In genomic region chr1:14301704-14302024, GRCh38 we compare ENCODE assay signal across 24 cellular contexts.
DNase-seq lines count a peak whose midpoint lies in the region; ATAC-seq, FAIRE-seq and TF ChIP-seq lines count a peak whose summit lies in the region.
"Had no signal": no experiment of that assay in that cellular context is flagged by ENCODE, and none has a peak within 500 bp of the region (broad histone marks: within the 10 kb centered on the region; RNA-seq: fewer than 3 reads in every experiment).

No MANE protein-coding gene starts in this region.

- no peaks in the 10 kb centered on the region for H3K4me1 ChIP-seq in breast epithelium
- H3K4me1 ChIP-seq in esophagus (ENCODE audit: control insufficient read depth in 2 of 2, insufficient read depth in 2 of 2, low read length in 1 of 2), result peaks cover 0 to 4% of the 10 kb centered on the region in 2 donors
- H3K4me1 ChIP-seq in keratinocyte (ENCODE audit: control insufficient read depth, extremely low read depth, insufficient read depth, low read length), result peaks cover 23% of the 10 kb centered on the region
- peaks cover 56% of the 10 kb centered on the region for H3K4me1 ChIP-seq in vagina
- no peaks in the 10 kb centered on the region for H3K4me1 ChIP-seq in aorta (ENCODE audit: control insufficient read depth in 1 of 2, insufficient read depth in 2 of 2, low read length in 2 of 2)
- H3K4me1 ChIP-seq: A549; BLaER1 treated with 17β-estradiol and CSF1 and Interleukin-3, amounts not matched to agents 10 nM and 100 nM; Caco-2 had no signal

- ATAC-seq in HG03196 (IDR thresholded peaks at IDR 0.05; ENCODE audit: unreplicated experiment), result no peak
- no peak for ATAC-seq in aorta (ENCODE audit: low FRiP score)
- ATAC-seq in GM21576 (IDR thresholded peaks at IDR 0.05; ENCODE audit: unreplicated experiment), result no peak
- ATAC-seq: A549; CD8-positive, alpha-beta T cell had no signal

- no peak for FAIRE-seq in keratinocyte (lab: Jason Lieb, UNC)
- FAIRE-seq: A549, D721Med, G401.6, GM12891, GM18507 had no signal

- TF ChIP-seq CTCF in MCF 10A (IDR thresholded peaks at IDR 0.05; ENCODE audit: unreplicated experiment) (no peak), breast epithelium (IDR thresholded peaks at IDR 0.05) (no peak), keratinocyte (optimal IDR thresholded peaks at IDR 0.05 in 1 of 3, IDR thresholded peaks at IDR 0.05 in 1 of 3, conservative IDR thresholded peaks at IDR 0.05 in 1 of 3; ENCODE audit: extremely low read depth in 1 of 3, insufficient read depth in 2 of 3, low read length in 3 of 3) (no peak), vagina (IDR thresholded peaks at IDR 0.05) (no peak)

- TF ChIP-seq POLR2A in breast epithelium (IDR thresholded peaks at IDR 0.05) (no peak), vagina (IDR thresholded peaks at IDR 0.05) (no peak)

- peaks cover 49% of the 10 kb centered on the region for H3K4me1 Mint-ChIP-seq in MCF 10A (ENCODE audit: insufficient read depth, unreplicated experiment)
- H3K4me1 Mint-ChIP-seq: B cell had no signal

- H3K27me3 ChIP-seq in breast epithelium (no peaks in the 10 kb centered on the region), esophagus (ENCODE audit: control insufficient read depth in 1 of 2, insufficient read depth in 2 of 2, low read length in 2 of 2) (no peaks in the 10 kb centered on the region), keratinocyte (ENCODE audit: control insufficient read depth, extremely low read depth, insufficient read depth, low read length) (no peaks in the 10 kb centered on the region), vagina (no peaks in the 10 kb centered on the region), aorta (ENCODE audit: control insufficient read depth in 1 of 2, insufficient read depth in 2 of 2, low read length in 1 of 2) (peaks cover 0 to 2% of the 10 kb centered on the region in 2 donors)
- H3K27me3 ChIP-seq: BLaER1 treated with 17β-estradiol and CSF1 and Interleukin-3, amounts not matched to agents 10 nM and 100 nM had no signal

- H3K9ac ChIP-seq in keratinocyte (ENCODE audit: control insufficient read depth, extremely low read depth, insufficient read depth, low read length), result no peak overlapping the region
- H3K9ac ChIP-seq: BLaER1 treated with 17β-estradiol and CSF1 and Interleukin-3, amounts not matched to agents 10 nM and 100 nM had no signal

- no peaks in the 10 kb centered on the region for H3K9me1 ChIP-seq in keratinocyte (ENCODE audit: control insufficient read depth, extremely low read depth, insufficient read depth, low read length)

- H3K79me2 ChIP-seq in keratinocyte (ENCODE audit: control insufficient read depth, insufficient read depth, low read length), result no peaks in the 10 kb centered on the region

- WGBS in esophagus, 2 donors, result 64 to 72% methylated on average over 4 of the region's 4 CpGs
- 80 to 82% methylated on average over 4 of the region's 4 CpGs for WGBS in aorta, 2 donors

- H3K36me3 ChIP-seq in breast epithelium, result no peaks in the 10 kb centered on the region
- no peaks in the 10 kb centered on the region for H3K36me3 ChIP-seq in esophagus (ENCODE audit: control insufficient read depth in 2 of 2, insufficient read depth in 2 of 2, low read length in 1 of 2)
- H3K36me3 ChIP-seq in keratinocyte (ENCODE audit: control insufficient read depth in 2 of 2, extremely low read depth in 1 of 2, insufficient read depth in 2 of 2, low read length in 2 of 2), result no peaks in the 10 kb centered on the region
- H3K36me3 ChIP-seq in vagina, result no peaks in the 10 kb centered on the region
- H3K36me3 ChIP-seq in aorta (ENCODE audit: control insufficient read depth in 1 of 2, insufficient read depth in 2 of 2, low read length in 1 of 2), result no peaks in the 10 kb centered on the region
- H3K36me3 ChIP-seq: BLaER1 treated with 17β-estradiol and CSF1 and Interleukin-3, amounts not matched to agents 10 nM and 100 nM had no signal

- no peaks in the 10 kb centered on the region for H3K9me3 Mint-ChIP-seq in MCF 10A (ENCODE audit: unreplicated experiment)
- H3K9me3 Mint-ChIP-seq: CD4-positive, alpha-beta T cell; CD8-positive, alpha-beta T cell had no signal

- no peaks in the 10 kb centered on the region for H3K27me3 Mint-ChIP-seq in MCF 10A (ENCODE audit: insufficient read depth, unreplicated experiment)

- intact Hi-C loops in MCF 10A (cut with micrococcal nuclease) (no loop called here), breast epithelium (cut with DNase I; ENCODE audit: low total_unique reads) (no loop called here), vagina (cut with DNase I) (no loop called here), aorta (cut with DNase I) (no loop called here)

- H3K36me3 Mint-ChIP-seq in MCF 10A (ENCODE audit: insufficient read depth, unreplicated experiment), result no peaks in the 10 kb centered on the region
- H3K36me3 Mint-ChIP-seq: CD8-positive, alpha-beta T cell had no signal

- H3K9me3 ChIP-seq in breast epithelium (no peaks in the 10 kb centered on the region), esophagus (ENCODE audit: control insufficient read depth in 2 of 2, insufficient read depth in 1 of 2, low read depth in 1 of 2, low read length in 1 of 2) (no peaks in the 10 kb centered on the region), keratinocyte (ENCODE audit: control insufficient read depth, low read depth, low read length) (no peaks in the 10 kb centered on the region), vagina (no peaks in the 10 kb centered on the region), aorta (ENCODE audit: control insufficient read depth, low read length) (no peaks in the 10 kb centered on the region)
- H3K9me3 ChIP-seq: A549; BLaER1 treated with 17β-estradiol and CSF1 and Interleukin-3, amounts not matched to agents 10 nM and 100 nM; Caco-2 had no signal

- H3K4me2 ChIP-seq in keratinocyte (ENCODE audit: control insufficient read depth, extremely low read depth, insufficient read depth, low read depth, low read length), result peak overlapping the region; percentile 49
- H3K4me2 ChIP-seq: A549; BLaER1 treated with 17β-estradiol and CSF1 and Interleukin-3, amounts not matched to agents 10 nM and 100 nM had no signal

- DNase-seq in MCF 10A (ENCODE audit: unreplicated experiment), result no peak
- DNase-seq in breast epithelium (ENCODE audit: low spot score in 2 of 2), result no peak
- no peak for DNase-seq in keratinocyte (ENCODE audit: low read depth, low spot score)
- DNase-seq in vagina (ENCODE audit: extremely low spot score in 2 of 2), result no peak
- no peak for DNase-seq in aorta
- DNase-seq: AML-193; Caco-2; Calu3; CD4-positive, alpha-beta T cell; CD8-positive, alpha-beta T cell; DMS79 treated with DMSO at 0.1 percent for 48 hours; GF-D8 had no signal

- POLR2A ChIA-PET in MCF 10A (lab: Yijun Ruan, JAX), result interaction anchor here (1.1 kb wide), 1 partner anchor 161 kb away, joined by 3 read pairs; no protein-coding TSS in a partner anchor

- no peak overlapping the region for H3K27ac ChIP-seq in breast epithelium
- H3K27ac ChIP-seq in esophagus (ENCODE audit: low read depth in 2 of 2, low read length in 1 of 2), result peak overlapping the region; percentile 87 to 89
- H3K27ac ChIP-seq in keratinocyte (ENCODE audit: control insufficient read depth, insufficient read depth, low read length), result no peak overlapping the region
- peak overlapping the region; percentile 30 for H3K27ac ChIP-seq in vagina
- no peak overlapping the region for H3K27ac ChIP-seq in aorta (ENCODE audit: low read depth in 1 of 2, low read length in 2 of 2)
- H3K27ac ChIP-seq: 22Rv1; A549; BLaER1 treated with 17β-estradiol and CSF1 and Interleukin-3, amounts not matched to agents 10 nM and 100 nM; C4-2B had no signal

- H3K27ac Mint-ChIP-seq in MCF 10A (ENCODE audit: low read depth, unreplicated experiment), result peak overlapping the region; percentile 76
- H3K27ac Mint-ChIP-seq: B cell; CD4-positive, alpha-beta T cell; CD8-positive, alpha-beta T cell had no signal

- CTCF ChIA-PET in MCF 10A (lab: Yijun Ruan, JAX), result interaction anchor here (1.8 kb wide), 1 partner anchor 188 kb away, joined by 4 read pairs; no protein-coding TSS in a partner anchor

- dilution Hi-C loops in keratinocyte (cut with MboI; ENCODE audit: extremely low pct_ligation_motif_present, low sequenced_read_pairs), result no loop called here

- no peak overlapping the region for H3K4me3 Mint-ChIP-seq in MCF 10A (ENCODE audit: unreplicated experiment)
- H3K4me3 Mint-ChIP-seq: B cell; CD4-positive, alpha-beta T cell; CD8-positive, alpha-beta T cell had no signal

- H3K4me3 ChIP-seq in breast epithelium (no peak overlapping the region), esophagus (ENCODE audit: low read depth in 1 of 2, low read length in 2 of 2) (no peak overlapping the region), keratinocyte (ENCODE audit: control insufficient read depth in 2 of 3, extremely low read depth in 1 of 3, insufficient read depth in 2 of 3, low read depth in 1 of 3, low read length in 3 of 3) (no peak overlapping the region), vagina (no peak overlapping the region), aorta (ENCODE audit: low read length in 2 of 2) (no peak overlapping the region)
- H3K4me3 ChIP-seq: A549; BLaER1 treated with 17β-estradiol and CSF1 and Interleukin-3, amounts not matched to agents 10 nM and 100 nM had no signal

- no peak overlapping the region for H2AFZ ChIP-seq in keratinocyte (ENCODE audit: control insufficient read depth, low read length)

- no TSS peak for BruUV-seq in MCF 10A (replicated peaks; lab: Mats Ljungman, UMichigan)

- no peaks in the 10 kb centered on the region for H4K20me1 ChIP-seq in keratinocyte (ENCODE audit: control insufficient read depth, extremely low read depth, insufficient read depth, low read length)
- H4K20me1 ChIP-seq: BLaER1 treated with 17β-estradiol and CSF1 and Interleukin-3, amounts not matched to agents 10 nM and 100 nM had no signal

Comparison
In these comparisons a context has a peak if more than half of its experiments do, and no peak if none do; other contexts are left out.
1. H3K27ac ChIP-seq: peak in esophagus (2 of 2) and vagina (single experiment); none in breast epithelium (0 of 2), keratinocyte (single experiment) and aorta (0 of 2).